In the genomic region with DNA sequence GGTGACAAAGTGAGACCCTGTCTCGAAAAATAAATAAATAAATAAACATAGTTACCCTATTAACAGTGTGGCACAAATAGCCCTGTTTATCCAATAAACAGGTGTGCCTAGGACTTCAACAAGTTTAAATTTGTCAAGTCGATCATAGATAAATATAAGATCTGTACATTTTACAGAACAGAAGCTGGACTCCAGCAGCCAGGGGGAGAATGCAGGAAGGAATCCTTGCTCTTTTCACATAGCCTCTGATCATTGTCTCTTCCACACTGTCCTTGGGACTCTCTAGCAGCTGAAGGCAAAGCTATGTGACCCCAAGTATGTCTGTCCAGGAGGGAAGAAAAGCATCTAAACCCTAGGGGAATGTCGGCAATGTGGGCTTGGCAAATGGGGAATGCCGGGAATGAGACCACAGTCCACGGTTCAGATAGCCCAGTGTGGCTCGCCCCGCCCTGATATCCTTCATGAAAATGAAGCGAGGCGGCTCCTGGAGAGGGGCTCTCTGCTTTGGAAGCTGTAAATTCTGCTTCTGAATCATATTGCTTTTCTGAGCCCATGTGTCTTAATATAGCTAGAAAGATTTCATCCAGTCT, we compare ENCODE assay signal across 11 cellular contexts. TPM values are rescaled to one million over a fixed set of nuclear protein-coding genes. Genes with fewer than 3 reads are reported as not detected.
DNase-seq lines count a peak whose midpoint lies in the region; ATAC-seq and TF ChIP-seq lines count a peak whose summit lies in the region.
"Had no signal": no experiment of that assay in that cellular context is flagged by ENCODE, and none has a peak within 500 bp of the region (broad histone marks: within the 10 kb centered on the region; RNA-seq: fewer than 3 reads in every experiment).

No MANE protein-coding gene starts in this region.

- DNase-seq in ACHN, result peak; percentile 98
- peak in 2 of 10 donors; percentile 21 to 45 for DNase-seq in dorsolateral prefrontal cortex
- peak; percentile 99 for DNase-seq in myocyte (ENCODE audit: low read depth)
- DNase-seq in UCSD-AML1 (lab: John Stamatoyannopoulos, UW; ENCODE audit: unreplicated experiment), result no peak
- DNase-seq in medulla oblongata (ENCODE audit: extremely low spot score), result no peak
- DNase-seq: activated CD8-positive, alpha-beta T cell treated with anti-CD3 and anti-CD28 coated beads, Interleukin-2, amount 10 ng/mL, durations not matched to agents 7 days and 5 days; CD8-positive, alpha-beta T cell; NCI-H526 had no signal

- TF ChIP-seq CTCF in dorsolateral prefrontal cortex (IDR thresholded peaks at IDR 0.05 in 54 of 56, conservative IDR thresholded peaks at IDR 0.05 in 2 of 56; ENCODE audit: low read depth in 1 of 56, partially characterized antibody in 56 of 56), result peak in 1 of 56 donors; percentile 9

- H3K4me1 ChIP-seq in HUES6 (ENCODE audit: control insufficient read depth, insufficient read depth, low read length), result peaks cover 8% of the 10 kb centered on the region; the same call in 1 of the 2 replicates

- H3K27me3 ChIP-seq in HUES6 (ENCODE audit: control insufficient read depth, insufficient read depth, low read length) (no peaks in the 10 kb centered on the region), dorsolateral prefrontal cortex (no peaks in the 10 kb centered on the region)

- H3K36me3 ChIP-seq in HUES6 (ENCODE audit: control insufficient read depth, insufficient read depth, low read length), result no peaks in the 10 kb centered on the region

- H3K9ac ChIP-seq in HUES6 (ENCODE audit: low read length), result no peak overlapping the region

- no peak for ATAC-seq in GM21381 (IDR thresholded peaks at IDR 0.05; ENCODE audit: unreplicated experiment)
- ATAC-seq in GM21737 (IDR thresholded peaks at IDR 0.05; ENCODE audit: unreplicated experiment), result no peak
- ATAC-seq: activated CD8-positive, alpha-beta T cell treated with anti-CD3 and anti-CD28 coated beads, Interleukin-2, amount 10 ng/mL, durations not matched to agents 7 days and 5 days; CD8-positive, alpha-beta T cell had no signal

- H3K4me3 ChIP-seq in HUES6 (ENCODE audit: low read depth, low read length) (no peak overlapping the region), dorsolateral prefrontal cortex (peak overlapping the region in 2 of 59 donors; percentile 3 to 9)

- H3K27ac ChIP-seq in HUES6 (ENCODE audit: low read depth, low read length) (peak overlapping the region; percentile 12; the same call in 1 of the 2 replicates), dorsolateral prefrontal cortex (peak overlapping the region in 31 of 59 donors; percentile 0 to 84 (median 41))

- H3K9me3 ChIP-seq in HUES6 (ENCODE audit: control insufficient read depth, insufficient read depth, low read depth, low read length), result no peaks in the 10 kb centered on the region

- in situ Hi-C loops in ACHN (cut with HindIII; ENCODE audit: low pct_ligation_motif_present, low pct_unique_long_range_greater_than_20kb, low sequenced_read_pairs), result no loop called here

- intact Hi-C loops in dorsolateral prefrontal cortex (cut with DNase I), result no loop called here

RNA-seq across cellular contexts. Expression of a gene that starts 24.8 kb away (rescaled TPM):
- total RNA-seq in dorsolateral prefrontal cortex (100 to 1,000 TPM in 110 of 120 experiments, 10 to 100 TPM in 10; 79.0 to 181 (median 137) TPM), myocyte (125 and 138 TPM in 2 replicates)
- polyA plus RNA-seq in myocyte (2012), result 109 TPM

RNA-seq across cellular contexts. Expression of a gene that starts 26.2 kb away (rescaled TPM):
- total RNA-seq in dorsolateral prefrontal cortex (100 to 1,000 TPM in 117 of 120 experiments, 10 to 100 TPM in 3; 78.0 to 220 (median 129) TPM), myocyte (73.0 and 80.0 TPM in 2 replicates)
- polyA plus RNA-seq in myocyte (2012), result 48.7 TPM

Comparison
In these comparisons a context has a peak if more than half of its experiments do, and no peak if none do; other contexts are left out.
1. DNase-seq: peak in ACHN (single experiment) and myocyte (single experiment); none in UCSD-AML1 (single experiment) and medulla oblongata (single experiment).